Comparison of ENCODE assay signal across 8 cellular contexts in the genomic region with DNA sequence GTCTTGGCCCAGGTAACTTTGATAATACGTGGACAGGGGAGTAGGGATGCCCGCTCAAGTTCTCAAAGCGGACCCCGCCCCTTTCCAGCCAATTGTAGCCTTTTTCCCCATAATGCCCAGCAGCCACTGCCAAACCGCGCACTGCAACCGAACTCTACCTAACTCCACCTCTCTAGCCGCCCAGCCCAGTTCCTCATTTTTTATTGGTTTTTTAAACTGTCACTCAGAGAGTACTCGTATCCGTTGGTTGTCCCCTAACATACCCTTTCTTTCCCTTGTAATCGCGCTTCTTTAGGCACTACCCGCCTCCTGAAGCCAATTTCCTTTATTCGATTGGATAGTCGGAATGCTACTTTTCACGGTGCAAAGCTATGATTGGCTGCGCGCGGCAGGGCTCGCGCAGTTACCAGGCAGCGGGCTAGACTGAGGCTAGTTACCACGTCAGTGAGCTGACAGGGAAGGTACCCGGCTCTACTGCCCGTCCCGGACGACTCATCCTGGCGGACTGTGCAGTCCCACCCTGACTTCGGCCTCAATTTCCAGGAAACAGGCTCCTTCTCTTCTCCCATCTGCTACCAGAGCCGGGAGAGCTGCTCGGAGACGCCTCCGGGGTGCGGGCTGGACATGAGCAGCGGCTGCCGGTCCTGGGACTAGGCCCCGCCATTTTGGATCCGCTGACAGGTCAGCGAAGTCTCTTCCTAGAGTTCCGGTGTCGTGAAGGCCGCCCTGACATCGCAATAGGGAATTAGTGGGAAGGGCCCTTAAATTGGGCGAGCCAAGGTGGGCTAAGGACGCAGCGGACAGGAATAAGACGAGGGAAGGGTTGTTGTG. TPM values are rescaled to one million over a fixed set of nuclear protein-coding genes. Genes with fewer than 3 reads are reported as not detected.
DNase-seq lines count a peak whose midpoint lies in the region; ATAC-seq and FAIRE-seq lines count a peak whose summit lies in the region.

A gene with protein sequence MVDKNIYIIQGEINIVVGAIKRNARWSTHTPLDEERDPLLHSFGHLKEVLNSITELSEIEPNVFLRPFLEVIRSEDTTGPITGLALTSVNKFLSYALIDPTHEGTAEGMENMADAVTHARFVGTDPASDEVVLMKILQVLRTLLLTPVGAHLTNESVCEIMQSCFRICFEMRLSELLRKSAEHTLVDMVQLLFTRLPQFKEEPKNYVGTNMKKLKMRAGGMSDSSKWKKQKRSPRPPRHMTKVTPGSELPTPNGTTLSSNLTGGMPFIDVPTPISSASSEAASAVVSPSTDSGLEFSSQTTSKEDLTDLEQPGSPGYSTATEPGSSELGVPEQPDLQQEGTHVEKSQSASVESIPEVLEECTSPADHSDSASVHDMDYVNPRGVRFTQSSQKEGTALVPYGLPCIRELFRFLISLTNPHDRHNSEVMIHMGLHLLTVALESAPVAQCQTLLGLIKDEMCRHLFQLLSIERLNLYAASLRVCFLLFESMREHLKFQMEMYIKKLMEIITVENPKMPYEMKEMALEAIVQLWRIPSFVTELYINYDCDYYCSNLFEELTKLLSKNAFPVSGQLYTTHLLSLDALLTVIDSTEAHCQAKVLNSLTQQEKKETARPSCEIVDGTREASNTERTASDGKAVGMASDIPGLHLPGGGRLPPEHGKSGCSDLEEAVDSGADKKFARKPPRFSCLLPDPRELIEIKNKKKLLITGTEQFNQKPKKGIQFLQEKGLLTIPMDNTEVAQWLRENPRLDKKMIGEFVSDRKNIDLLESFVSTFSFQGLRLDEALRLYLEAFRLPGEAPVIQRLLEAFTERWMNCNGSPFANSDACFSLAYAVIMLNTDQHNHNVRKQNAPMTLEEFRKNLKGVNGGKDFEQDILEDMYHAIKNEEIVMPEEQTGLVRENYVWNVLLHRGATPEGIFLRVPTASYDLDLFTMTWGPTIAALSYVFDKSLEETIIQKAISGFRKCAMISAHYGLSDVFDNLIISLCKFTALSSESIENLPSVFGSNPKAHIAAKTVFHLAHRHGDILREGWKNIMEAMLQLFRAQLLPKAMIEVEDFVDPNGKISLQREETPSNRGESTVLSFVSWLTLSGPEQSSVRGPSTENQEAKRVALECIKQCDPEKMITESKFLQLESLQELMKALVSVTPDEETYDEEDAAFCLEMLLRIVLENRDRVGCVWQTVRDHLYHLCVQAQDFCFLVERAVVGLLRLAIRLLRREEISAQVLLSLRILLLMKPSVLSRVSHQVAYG (N-terminal part only) (plus strand): TSS at position 432 of the 831 bp plus-strand sequence. CDS start 13,407 bp downstream, outside the sequence.

- H3K4me1 ChIP-seq in muscle layer of colon (ENCODE audit: insufficient read depth, low read length) = peaks cover 46% of the 10 kb centered on the region

- H3K4me1 Mint-ChIP-seq in activated T-cell treated with anti-CD3 and anti-CD28 coated beads, Interleukin-2, amount 50 U/mL, for 72 hours (ENCODE audit: low read depth) = peaks cover 39% of the 10 kb centered on the region

- peak within 1 kb of the TSS; percentile 93 for H3K27ac Mint-ChIP-seq in activated T-cell treated with anti-CD3 and anti-CD28 coated beads, Interleukin-2, amount 50 U/mL, for 72 hours

- peak within 1 kb of the TSS; percentile 82 to 99 for H3K4me3 Mint-ChIP-seq in activated T-cell treated with anti-CD3 and anti-CD28 coated beads, Interleukin-2, amount 50 U/mL, for 72 hours

- H3K27me3 ChIP-seq in muscle layer of colon (ENCODE audit: control insufficient read depth in 1 of 2, insufficient read depth in 2 of 2, low read length in 2 of 2) = no peaks in the 10 kb centered on the region

- peak within 1 kb of the TSS; percentile 67 for H3K27ac ChIP-seq in KOPT-K1 (ENCODE audit: low read depth, low read length, poor library complexity, severe bottlenecking)
- H3K27ac ChIP-seq in muscle layer of colon (ENCODE audit: low read depth, low read length) = peak within 1 kb of the TSS; percentile 92

- peak within 1 kb of the TSS; percentile 94 to 98 for H3K4me3 ChIP-seq in muscle layer of colon (ENCODE audit: low read depth in 1 of 2, low read length in 2 of 2)

- H3K36me3 Mint-ChIP-seq in activated T-cell treated with anti-CD3 and anti-CD28 coated beads, Interleukin-2, amount 50 U/mL, for 72 hours (ENCODE audit: insufficient read depth in 2 of 2) = peaks cover 0 to 4% of the 10 kb centered on the region in 2 donors

- peak; percentile 89 for ATAC-seq in GM21786 (IDR thresholded peaks at IDR 0.05; ENCODE audit: unreplicated experiment)
- peak; percentile 88 for ATAC-seq in activated T-cell treated with anti-CD3 and anti-CD28 coated beads, Interleukin-2, amount 50 U/mL, for 72 hours (replicated peaks in 1 of 2)
- peak; percentile 93 for ATAC-seq in esophagus mucosa

- peak within 1 kb of the TSS; percentile 84 for H3K9ac ChIP-seq in muscle layer of colon (ENCODE audit: low read length)

- H3K27me3 Mint-ChIP-seq in activated T-cell treated with anti-CD3 and anti-CD28 coated beads, Interleukin-2, amount 50 U/mL, for 72 hours (ENCODE audit: low read depth) = peaks cover 21% of the 10 kb centered on the region

- DNase-seq in DMS79 (lab: John Stamatoyannopoulos, UW) (peak; percentile 91), RCC 7860 (ENCODE audit: low spot score) (peak; percentile 100)
- peak; percentile 90 to 91 for DNase-seq in activated T-cell treated with anti-CD3 and anti-CD28 coated beads, Interleukin-2, amount 50 U/mL, for 72 hours
- peak; percentile 68 for DNase-seq in stimulated activated CD8-positive, alpha-beta memory T cell treated with anti-CD3 and anti-CD28 coated beads, Interleukin-7, amount 100 ng/mL, for 24 hours (ENCODE audit: low read depth)

- no peaks in the 10 kb centered on the region for H3K9me3 Mint-ChIP-seq in activated T-cell treated with anti-CD3 and anti-CD28 coated beads, Interleukin-2, amount 50 U/mL, for 72 hours

- peaks cover 20% of the 10 kb centered on the region for H3K36me3 ChIP-seq in KOPT-K1 (ENCODE audit: insufficient read depth, low read length)
- no peaks in the 10 kb centered on the region for H3K36me3 ChIP-seq in muscle layer of colon (ENCODE audit: insufficient read depth, low read length)

- FAIRE-seq in RCC 7860 (lab: Jason Lieb, UNC) = peak; percentile 98

- H3K9me3 ChIP-seq in KOPT-K1 (ENCODE audit: insufficient read depth, low read length, poor library complexity, severe bottlenecking) (no peaks in the 10 kb centered on the region), muscle layer of colon (ENCODE audit: low read length) (no peaks in the 10 kb centered on the region)

RNA-seq across cellular contexts. Expression of the gene that starts here (rescaled TPM):
- total RNA-seq in activated T-cell treated with anti-CD3 and anti-CD28 coated beads, Interleukin-2, amount 50 U/mL, for 72 hours = 10 to 100 TPM; 44.2 to 47.6 TPM
- total RNA-seq in esophagus mucosa = 24.0 TPM

Comparison
In these comparisons a context has a peak if more than half of its experiments do, and no peak if none do; other contexts are left out.
1. Peak in every context shown above with its lines: DNase-seq, ATAC-seq, H3K4me3 ChIP-seq and H3K27ac ChIP-seq.